8 cellular contexts compared by ENCODE assay signal in genomic region chr12:89353188-89353822, GRCh38. TPM values are rescaled to one million over a fixed set of nuclear protein-coding genes. Genes with fewer than 3 reads are reported as not detected.
A peak's percentile ranks its signal among the peaks of the same experiment; 100 is the strongest.
DNase-seq lines count a peak whose midpoint lies in the region; ATAC-seq lines count a peak whose summit lies in the region.

No MANE protein-coding gene starts in this region.

- peaks cover 13 to 22% (median 17%) of the 10 kb centered on the region in 3 donors for H3K27me3 Mint-ChIP-seq in immature natural killer cell (ENCODE audit: low read depth in 3 of 3)

- H3K4me3 Mint-ChIP-seq in immature natural killer cell = peak overlapping the region; percentile 95 to 100 (median 99)

- H3K4me1 Mint-ChIP-seq in immature natural killer cell = peaks cover 41 to 57% of the 10 kb centered on the region in 2 donors

- H3K4me3 ChIP-seq in skeletal muscle cell (ENCODE audit: low read depth, low read length) = peak overlapping the region; percentile 87

- peak overlapping the region; percentile 91 for H3K27ac ChIP-seq in caudate nucleus (ENCODE audit: low read depth, low read length)

- ATAC-seq in HG02870 (IDR thresholded peaks at IDR 0.05; ENCODE audit: unreplicated experiment) = no peak

- H3K36me3 Mint-ChIP-seq in immature natural killer cell = peaks cover 6 to 15% (median 14%) of the 10 kb centered on the region in 3 donors

- H3K9me3 Mint-ChIP-seq in immature natural killer cell = no peaks in the 10 kb centered on the region

- DNase-seq in SIG-M5 treated with dmso at 0.1 percent for 504 hours (lab: John Stamatoyannopoulos, UW; ENCODE audit: unreplicated experiment) (peak; percentile 41), SIG-M5 (lab: John Stamatoyannopoulos, UW) (no peak), LoVo (ENCODE audit: low spot score) (peak; percentile 84), T1000 (lab: John Stamatoyannopoulos, UW) (peak; percentile 30), caudate nucleus (lab: John Stamatoyannopoulos, UW) (peak in 36 of 61 donors; percentile 13 to 79 (median 63)), immature natural killer cell (peak; percentile 54 to 59 (median 57)), skeletal muscle cell (ENCODE audit: low read depth) (no peak)

- peak overlapping the region; percentile 87 to 97 (median 94) for H3K27ac Mint-ChIP-seq in immature natural killer cell

RNA-seq across cellular contexts. Expression of gene DUSP6, which starts 1.0 kb away (rescaled TPM):
- polyA plus RNA-seq in immature natural killer cell = 10 to 100 TPM; 18.9 to 37.6 (median 27.1) TPM

Comparison
In these comparisons a context has a peak if more than half of its experiments do, and no peak if none do; other contexts are left out.
1. DNase-seq: peak in SIG-M5 treated with dmso at 0.1 percent for 504 hours (single experiment), LoVo (single experiment), T1000 (single experiment), caudate nucleus (36 of 61) and immature natural killer cell (3 of 3); none in SIG-M5 (single experiment) and skeletal muscle cell (single experiment).